In genomic region chr17:35051183-35051578, GRCh38 we compare ENCODE assay signal across 8 cellular contexts. TPM values are rescaled to one million over a fixed set of nuclear protein-coding genes. Genes with fewer than 3 reads are reported as not detected.
DNase-seq lines count a peak whose midpoint lies in the region; ATAC-seq and TF ChIP-seq lines count a peak whose summit lies in the region.

No MANE protein-coding gene starts in this region.

- peak; percentile 50 for ATAC-seq in GM21515 (IDR thresholded peaks at IDR 0.05; ENCODE audit: unreplicated experiment)

- H3K4me1 ChIP-seq in colonic mucosa (peaks cover 6% of the 10 kb centered on the region), parathyroid adenoma (peaks cover 30% of the 10 kb centered on the region)

- H3K36me3 ChIP-seq in colonic mucosa, result no peaks in the 10 kb centered on the region
- no peaks in the 10 kb centered on the region for H3K36me3 ChIP-seq in parathyroid adenoma (ENCODE audit: control insufficient read depth, insufficient read depth, low read length)
- H3K36me3 ChIP-seq in WERI-Rb-1, result no peaks in the 10 kb centered on the region

- H3K4me3 ChIP-seq in colonic mucosa, result no peak overlapping the region
- H3K4me3 ChIP-seq in parathyroid adenoma (ENCODE audit: low read depth, low read length), result no peak overlapping the region
- H3K4me3 ChIP-seq in WERI-Rb-1 (ENCODE audit: low read depth, low read length), result no peak overlapping the region

- TF ChIP-seq CTCF in GM10248 (IDR thresholded peaks at IDR 0.05; ENCODE audit: control extremely low read depth, extremely low read depth, low read depth, missing control alignments), result no peak
- no peak for TF ChIP-seq CTCF in colonic mucosa (IDR thresholded peaks at IDR 0.05)
- TF ChIP-seq CTCF in parathyroid adenoma (IDR thresholded peaks at IDR 0.05), result no peak
- TF ChIP-seq CTCF in WERI-Rb-1 (IDR thresholded peaks at IDR 0.05; ENCODE audit: low read depth, low read length), result no peak

- no peaks in the 10 kb centered on the region for H3K27me3 ChIP-seq in colonic mucosa
- H3K27me3 ChIP-seq in parathyroid adenoma (ENCODE audit: control insufficient read depth, insufficient read depth, low read length), result no peaks in the 10 kb centered on the region
- H3K27me3 ChIP-seq in WERI-Rb-1 (ENCODE audit: insufficient read depth, low read depth, severe bottlenecking), result no peaks in the 10 kb centered on the region

- POLR2A ChIA-PET in GM10248 (lab: Yijun Ruan, JAX), result interaction anchor here (0.5 kb wide), 1 partner anchor 12 kb away, joined by 6 read pairs; the partner anchor contains the start of gene RFFL

- H2AFZ ChIP-seq in parathyroid adenoma, result peak overlapping the region; percentile 22

- H3K9me3 ChIP-seq in colonic mucosa, result no peaks in the 10 kb centered on the region
- H3K9me3 ChIP-seq in parathyroid adenoma (ENCODE audit: control insufficient read depth, low read length), result no peaks in the 10 kb centered on the region
- no peaks in the 10 kb centered on the region for H3K9me3 ChIP-seq in WERI-Rb-1 (ENCODE audit: severe bottlenecking)

- intact Hi-C loops in colonic mucosa (cut with DNase I), result no loop called here

- H3K27ac ChIP-seq in colonic mucosa (peak overlapping the region; percentile 69), parathyroid adenoma (peak overlapping the region; percentile 18), WERI-Rb-1 (no peak overlapping the region)

- no peaks in the 10 kb centered on the region for H3K79me2 ChIP-seq in parathyroid adenoma

- CTCF ChIA-PET in GM10248 (lab: Yijun Ruan, JAX), result interaction anchor here (2.2 kb wide), 1 partner anchor 10 kb away, joined by 5 read pairs; no protein-coding TSS in a partner anchor

- H3K9ac ChIP-seq in colonic mucosa (ENCODE audit: low read depth in 2 of 2, low read length in 2 of 2) (peak overlapping the region in 1 of 2 donors; percentile 4), parathyroid adenoma (no peak overlapping the region)

- DNase-seq in GM10248 (ENCODE audit: extremely low spot score), result peak; percentile 52
- DNase-seq in NOMO-1 treated with DMSO at 0.1 percent for 48 hours (lab: John Stamatoyannopoulos, UW; ENCODE audit: unreplicated experiment), result peak; percentile 88
- DNase-seq in colonic mucosa, result no peak
- no peak for DNase-seq in WERI-Rb-1
- no peak for DNase-seq in NCI-H226
- DNase-seq in SK-N-DZ (ENCODE audit: low spot score), result no peak

- H3K4me2 ChIP-seq in parathyroid adenoma (ENCODE audit: low read length), result peak overlapping the region; percentile 32

RNA-seq across cellular contexts. Expression of gene RFFL, which starts 12.3 kb away (rescaled TPM):
- total RNA-seq in colonic mucosa, result 10 to 100 TPM; 48.4 to 82.5 TPM
- 8.5 and 9.7 TPM in 2 replicates for polyA plus RNA-seq in SK-N-DZ (2014; cell fraction: cytosol; rRNA removed)
- 3.3 and 7.7 TPM in 2 replicates for polyA plus RNA-seq in SK-N-DZ (2014; cell fraction: nucleus; rRNA removed)

Comparison
In these comparisons a context has a peak if more than half of its experiments do, and no peak if none do; other contexts are left out.
1. DNase-seq: peak in GM10248 (single experiment) and NOMO-1 treated with DMSO at 0.1 percent for 48 hours (single experiment); none in colonic mucosa (single experiment), WERI-Rb-1 (single experiment), NCI-H226 (single experiment) and SK-N-DZ (single experiment).